Comparison of ENCODE assay signal across 12 cellular contexts in the genomic region with DNA sequence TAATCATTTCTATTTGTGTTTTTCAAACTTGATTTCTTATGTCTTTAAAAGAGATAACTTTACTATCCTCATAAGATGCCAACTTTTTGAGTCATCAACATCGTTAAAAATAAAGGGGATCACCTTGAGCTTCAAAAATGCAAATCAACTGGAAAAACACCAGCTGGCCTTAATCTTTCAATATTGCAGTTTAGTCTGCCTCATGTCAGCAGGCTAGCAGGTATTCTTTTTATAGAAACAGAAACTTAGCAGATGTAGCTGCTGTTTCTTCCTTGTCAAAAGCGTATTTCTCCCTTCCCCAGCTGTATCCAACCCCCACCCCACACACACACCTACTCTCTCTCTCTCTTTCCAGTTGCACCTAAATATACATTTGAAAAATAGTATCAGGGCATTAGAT.
DNase-seq lines count a peak whose midpoint lies in the region; ATAC-seq and TF ChIP-seq lines count a peak whose summit lies in the region.
"Had no signal": no experiment of that assay in that cellular context is flagged by ENCODE, and none has a peak within 500 bp of the region (broad histone marks: within the 10 kb centered on the region; RNA-seq: fewer than 3 reads in every experiment).

No MANE protein-coding gene starts in this region.

- H2BK15ac ChIP-seq in neuronal stem cell (ENCODE audit: low read length), result no peak overlapping the region
- H2BK15ac ChIP-seq in H9 (ENCODE audit: low read depth, low read length), result no peak overlapping the region

- H3K79me1 ChIP-seq in neuronal stem cell (ENCODE audit: low read depth, low read length), result no peaks in the 10 kb centered on the region
- no peaks in the 10 kb centered on the region for H3K79me1 ChIP-seq in H9 (ENCODE audit: insufficient read depth, low read depth, low read length, poor library complexity, severe bottlenecking)

- no peak overlapping the region for H2BK120ac ChIP-seq in neuronal stem cell (ENCODE audit: low read depth, low read length)
- H2BK120ac ChIP-seq in H9 (ENCODE audit: low read depth, low read length, poor library complexity, severe bottlenecking), result no peak overlapping the region

- no peak overlapping the region for H3T11ph ChIP-seq in H9 (ENCODE audit: low read length)

- H3K27me3 ChIP-seq in neuronal stem cell (ENCODE audit: control insufficient read depth in 3 of 3, insufficient read depth in 3 of 3, low read depth in 1 of 3, low read length in 3 of 3) (no peaks in the 10 kb centered on the region), heart right ventricle (no peaks in the 10 kb centered on the region), H9 (ENCODE audit: insufficient read depth, low read length) (no peaks in the 10 kb centered on the region)
- H3K27me3 ChIP-seq: brain microvascular endothelial cell, gastrocnemius medialis had no signal

- H3K4ac ChIP-seq in neuronal stem cell (ENCODE audit: low read length) (no peak overlapping the region), H9 (ENCODE audit: low read depth, low read length) (no peak overlapping the region)

- H3K79me2 ChIP-seq in H9 (ENCODE audit: insufficient read depth, low read length), result no peaks in the 10 kb centered on the region

- no peak overlapping the region for H3K14ac ChIP-seq in neuronal stem cell (ENCODE audit: low read length)
- no peak overlapping the region for H3K14ac ChIP-seq in H9 (ENCODE audit: insufficient read depth, low read length)

- no peak overlapping the region for H2BK20ac ChIP-seq in H9 (ENCODE audit: low read depth, low read length, poor library complexity, severe bottlenecking)

- H3K9me3 ChIP-seq in neuronal stem cell (replicated peaks in 1 of 2; ENCODE audit: control insufficient read depth in 2 of 2, insufficient read depth in 1 of 2, low read depth in 1 of 2, low read length in 2 of 2) (no peaks in the 10 kb centered on the region), heart right ventricle (no peaks in the 10 kb centered on the region), H9 (ENCODE audit: control insufficient read depth, low read depth, low read length) (no peaks in the 10 kb centered on the region)
- H3K9me3 ChIP-seq: gastrocnemius medialis had no signal

- H3K9me3 Mint-ChIP-seq in memory B cell (no peaks in the 10 kb centered on the region), H9 (no peaks in the 10 kb centered on the region)

- H2AK5ac ChIP-seq in neuronal stem cell (ENCODE audit: low read depth, low read length) (no peak overlapping the region), H9 (ENCODE audit: insufficient read length, low read length) (no peak overlapping the region)

- H3K4me1 Mint-ChIP-seq in memory B cell (no peaks in the 10 kb centered on the region), H9 (no peaks in the 10 kb centered on the region)

- DNase-seq in memory B cell (ENCODE audit: low spot score in 2 of 2) (no peak), neuronal stem cell (ENCODE audit: low spot score) (no peak), heart right ventricle (no peak), H9 (no peak), CD1c-positive myeloid dendritic cell (ENCODE audit: extremely low spot score) (no peak)
- DNase-seq: activated CD4-positive, alpha-beta T cell treated with anti-CD3 and anti-CD28 coated beads, Interleukin-2, amount 50 U/mL, for 4 hours; brain microvascular endothelial cell; gastrocnemius medialis; PC-9 had no signal

- no CpG with 5 or more reads among the region's 2 CpGs for WGBS in neuronal stem cell (ENCODE audit: extremely low coverage in 2 of 2, insufficient read length in 2 of 2, insufficient replicate concordance in 1 of 2), 2 donors
- 29 to 35% methylated on average over 2 of the region's 2 CpGs for WGBS in heart right ventricle, 2 donors
- WGBS in H9 (ENCODE audit: extremely low coverage, insufficient read length, low lambda C conversion rate), result no CpG with 5 or more reads among the region's 2 CpGs

- TF ChIP-seq CTCF in heart right ventricle (IDR thresholded peaks at IDR 0.05) (no peak), H9 (conservative IDR thresholded peaks at IDR 0.05) (no peak)

- H2BK12ac ChIP-seq in neuronal stem cell (ENCODE audit: low read length) (no peak overlapping the region), H9 (ENCODE audit: insufficient read length, low read depth, low read length) (no peak overlapping the region)

- peak; percentile 96 for ATAC-seq in GM18909 (IDR thresholded peaks at IDR 0.05; ENCODE audit: poor library complexity, unreplicated experiment)
- ATAC-seq in HG02571 (IDR thresholded peaks at IDR 0.05; ENCODE audit: unreplicated experiment), result peak; percentile 100
- ATAC-seq in HG03457 (IDR thresholded peaks at IDR 0.05; ENCODE audit: unreplicated experiment), result peak; percentile 94
- ATAC-seq in memory B cell (ENCODE audit: low read depth), result peak; percentile 32
- no peak for ATAC-seq in heart right ventricle
- ATAC-seq: gastrocnemius medialis had no signal

- no peaks in the 10 kb centered on the region for H3K23me2 ChIP-seq in H9 (ENCODE audit: insufficient read length, low read depth, low read length, poor library complexity, severe bottlenecking)

- H3K9ac ChIP-seq in neuronal stem cell (ENCODE audit: low read depth, low read length, poor library complexity) (no peak overlapping the region), H9 (ENCODE audit: extremely low read depth, insufficient read length, low read length) (no peak overlapping the region)

- H3K36me3 ChIP-seq in neuronal stem cell (replicated peaks in 1 of 2; ENCODE audit: control insufficient read depth in 2 of 2, insufficient read depth in 2 of 2, low read length in 2 of 2), result no peaks in the 10 kb centered on the region
- H3K36me3 ChIP-seq in heart right ventricle, result no peaks in the 10 kb centered on the region
- H3K36me3 ChIP-seq: brain microvascular endothelial cell, gastrocnemius medialis had no signal

- H3K4me3 Mint-ChIP-seq in memory B cell (no peak overlapping the region), H9 (no peak overlapping the region)

- no peak overlapping the region for H3K18ac ChIP-seq in neuronal stem cell (ENCODE audit: low read length)
- no peak overlapping the region for H3K18ac ChIP-seq in H9 (ENCODE audit: insufficient read length, low read depth, low read length)

- H3K4me3 ChIP-seq in neuronal stem cell (ENCODE audit: low read length in 2 of 2) (no peak overlapping the region), heart right ventricle (no peak overlapping the region)
- H3K4me3 ChIP-seq: gastrocnemius medialis, PC-9 had no signal

- no peak overlapping the region for H3K23ac ChIP-seq in neuronal stem cell (ENCODE audit: low read depth, low read length, poor library complexity)
- H3K23ac ChIP-seq in H9 (ENCODE audit: insufficient read length, low read depth, low read length), result no peak overlapping the region

- no peak overlapping the region for H3K27ac ChIP-seq in neuronal stem cell (replicated peaks; ENCODE audit: low read length)
- no peak overlapping the region for H3K27ac ChIP-seq in heart right ventricle
- H3K27ac ChIP-seq in H9 (ENCODE audit: insufficient read length, low read depth, low read length), result no peak overlapping the region
- H3K27ac ChIP-seq: brain microvascular endothelial cell, gastrocnemius medialis, PC-9 had no signal

- H3K27me3 Mint-ChIP-seq in memory B cell, result no peaks in the 10 kb centered on the region
- no peaks in the 10 kb centered on the region for H3K27me3 Mint-ChIP-seq in H9 (ENCODE audit: low read depth)

- H3K27ac Mint-ChIP-seq in memory B cell (no peak overlapping the region), H9 (no peak overlapping the region)

- H3K4me1 ChIP-seq in neuronal stem cell (ENCODE audit: control insufficient read depth in 2 of 2, insufficient read depth in 1 of 2, low read depth in 1 of 2, low read length in 2 of 2), result no peaks in the 10 kb centered on the region
- no peaks in the 10 kb centered on the region for H3K4me1 ChIP-seq in heart right ventricle
- no peaks in the 10 kb centered on the region; the same call in 1 of the 2 replicates for H3K4me1 ChIP-seq in H9 (ENCODE audit: insufficient read depth, low read length)
- H3K4me1 ChIP-seq: gastrocnemius medialis had no signal

- H3K4me2 ChIP-seq in neuronal stem cell (ENCODE audit: insufficient read depth, low read length, poor library complexity, severe bottlenecking) (no peak overlapping the region), H9 (ENCODE audit: insufficient read depth, insufficient read length, low read length) (no peak overlapping the region)
- H3K4me2 ChIP-seq: PC-9 had no signal

- H3K36me3 Mint-ChIP-seq in memory B cell (no peaks in the 10 kb centered on the region), H9 (ENCODE audit: insufficient read depth in 1 of 3, low read depth in 3 of 3) (no peaks in the 10 kb centered on the region)

- H4K20me1 ChIP-seq in H9 (ENCODE audit: control insufficient read depth, insufficient read depth, insufficient read length), result no peaks in the 10 kb centered on the region

- no peak overlapping the region for H4K91ac ChIP-seq in neuronal stem cell (ENCODE audit: low read depth, low read length, poor library complexity)
- no peak overlapping the region for H4K91ac ChIP-seq in H9 (ENCODE audit: insufficient read length, low read depth, low read length)

- H4K8ac ChIP-seq in neuronal stem cell (ENCODE audit: low read depth, low read length) (no peak overlapping the region), H9 (replicated peaks; ENCODE audit: insufficient read length, low read depth, low read length) (no peak overlapping the region)

- H2BK5ac ChIP-seq in neuronal stem cell (ENCODE audit: low read length) (no peak overlapping the region), H9 (ENCODE audit: insufficient read length, low read length) (no peak overlapping the region)

- no peak overlapping the region for H4K5ac ChIP-seq in H9 (ENCODE audit: insufficient read length, low read depth, low read length)

- intact Hi-C loops in heart right ventricle (cut with DNase I), result no loop called here

- H2AFZ ChIP-seq in neuronal stem cell (ENCODE audit: low read length) (no peak overlapping the region), H9 (ENCODE audit: low read length) (no peak overlapping the region)
- H2AFZ ChIP-seq: PC-9 had no signal

- no peak overlapping the region for H3K56ac ChIP-seq in H9 (ENCODE audit: insufficient read length, low read depth, low read length)

Comparison
In these comparisons a context has a peak if more than half of its experiments do, and no peak if none do; other contexts are left out.
1. ATAC-seq: peak in GM18909 (single experiment), HG02571 (single experiment), HG03457 (single experiment) and memory B cell (single experiment); none in heart right ventricle (0 of 8).